In genomic region chr5:68161156-68161555, GRCh38 we compare ENCODE assay signal across 19 cellular contexts. TPM values are rescaled to one million over a fixed set of nuclear protein-coding genes. Genes with fewer than 3 reads are reported as not detected.
DNase-seq lines count a peak whose midpoint lies in the region; ATAC-seq and TF ChIP-seq lines count a peak whose summit lies in the region.
"Had no signal": no experiment of that assay in that cellular context is flagged by ENCODE, and none has a peak within 500 bp of the region (broad histone marks: within the 10 kb centered on the region; RNA-seq: fewer than 3 reads in every experiment).

No MANE protein-coding gene starts in this region.

- no peaks in the 10 kb centered on the region for H3K27me3 ChIP-seq in Caco-2 (replicated peaks; ENCODE audit: control insufficient read depth, insufficient read depth, low read length)
- H3K27me3 ChIP-seq: BLaER1 had no signal

- H3K36me3 ChIP-seq in Caco-2 (ENCODE audit: control insufficient read depth, insufficient read depth, low read length), result no peaks in the 10 kb centered on the region
- H3K36me3 ChIP-seq: BLaER1 had no signal

- CTCF ChIA-PET in Caco-2 (lab: Charles Lee), result no interaction called here

- H3K9me3 ChIP-seq in Caco-2, result no peaks in the 10 kb centered on the region; the same call in 1 of the 2 replicates
- H3K9me3 ChIP-seq: BLaER1 had no signal

- TF ChIP-seq CTCF in Caco-2 (IDR thresholded peaks at IDR 0.05; ENCODE audit: insufficient read depth in 1 of 2, low read depth in 1 of 2, low read length in 1 of 2, severe bottlenecking in 1 of 2, unreplicated experiment in 1 of 2), result no peak
- TF ChIP-seq CTCF in omental fat pad (IDR thresholded peaks at IDR 0.05), result no peak

- no peak overlapping the region for H3K4me3 ChIP-seq in Caco-2 (ENCODE audit: low read depth, low read length)
- H3K4me3 ChIP-seq: BLaER1, GM12878, GM23248 had no signal

- peak overlapping the region; percentile 69 for H3K27ac Mint-ChIP-seq in Caco-2 (ENCODE audit: unreplicated experiment)
- H3K27ac Mint-ChIP-seq in T-helper 2 cell treated with Interferon-gamma antibody and Interleukin-4, amounts not matched to agents 5 μg/mL and 100 μg/mL, for 36 hours, result no peak overlapping the region
- H3K27ac Mint-ChIP-seq: CD14-positive monocyte; CD4-positive, alpha-beta memory T cell; HFFc6 had no signal

- H3K4me1 Mint-ChIP-seq in Caco-2 (ENCODE audit: low read depth, unreplicated experiment), result peaks cover 24% of the 10 kb centered on the region
- H3K4me1 Mint-ChIP-seq in T-helper 2 cell treated with Interferon-gamma antibody and Interleukin-4, amounts not matched to agents 5 μg/mL and 100 μg/mL, for 36 hours (ENCODE audit: low read depth), result no peaks in the 10 kb centered on the region
- H3K4me1 Mint-ChIP-seq: CD14-positive monocyte; CD4-positive, alpha-beta memory T cell had no signal

- POLR2A ChIA-PET in Caco-2 (lab: Charles Lee), result interaction anchor here (0.6 kb wide), 1 partner anchor 483 kb away, joined by 6 read pairs; no protein-coding TSS in a partner anchor

- no peaks in the 10 kb centered on the region for H3K9me3 Mint-ChIP-seq in Caco-2 (ENCODE audit: unreplicated experiment)
- H3K9me3 Mint-ChIP-seq in T-helper 2 cell treated with Interferon-gamma antibody and Interleukin-4, amounts not matched to agents 5 μg/mL and 100 μg/mL, for 36 hours, result no peaks in the 10 kb centered on the region
- H3K9me3 Mint-ChIP-seq: CD4-positive, alpha-beta memory T cell; HFFc6 had no signal

- H3K4me3 Mint-ChIP-seq in Caco-2 (ENCODE audit: unreplicated experiment), result peak overlapping the region; percentile 53
- no peak overlapping the region for H3K4me3 Mint-ChIP-seq in T-helper 2 cell treated with Interferon-gamma antibody and Interleukin-4, amounts not matched to agents 5 μg/mL and 100 μg/mL, for 36 hours
- H3K4me3 Mint-ChIP-seq: CD14-positive monocyte; CD4-positive, alpha-beta memory T cell; HFFc6 had no signal

- intact Hi-C loops in Caco-2 (cut with micrococcal nuclease; ENCODE audit: unreplicated experiment) (loop anchor here (1.0 kb wide), 1 partner anchor 31 kb away; no protein-coding TSS in a partner anchor), left colon (cut with DNase I, micrococcal nuclease) (no loop called here)

- peak; percentile 60 to 70 for DNase-seq in Caco-2
- DNase-seq in HT-29 (ENCODE audit: low spot score), result peak; percentile 25
- peak; percentile 18 for DNase-seq in SK-N-DZ (ENCODE audit: low spot score)
- no peak for DNase-seq in left colon
- no peak for DNase-seq in T-helper 2 cell treated with Interferon-gamma antibody and Interleukin-4, amounts not matched to agents 5 μg/mL and 100 μg/mL, for 36 hours (ENCODE audit: low spot score)
- DNase-seq in omental fat pad (ENCODE audit: low spot score), result no peak
- no peak for DNase-seq in NCI-H774 (lab: John Stamatoyannopoulos, UW)
- DNase-seq: 8988T; Calu3; CD4-positive, alpha-beta memory T cell; DMS79 treated with DMSO at 0.1 percent for 48 hours; GM23248; H7; HFFc6 had no signal

- ATAC-seq in left colon (peak; percentile 71), omental fat pad (ENCODE audit: low FRiP score) (no peak), HG02763 (IDR thresholded peaks at IDR 0.05; ENCODE audit: unreplicated experiment) (no peak)
- ATAC-seq: GM12878, HCT116 had no signal

- no TSS peak for BruUV-seq in Caco-2 (replicated peaks; lab: Mats Ljungman, UMichigan)

- peaks cover 7% of the 10 kb centered on the region for H3K36me3 Mint-ChIP-seq in Caco-2 (ENCODE audit: insufficient read depth, unreplicated experiment)
- H3K36me3 Mint-ChIP-seq in T-helper 2 cell treated with Interferon-gamma antibody and Interleukin-4, amounts not matched to agents 5 μg/mL and 100 μg/mL, for 36 hours (ENCODE audit: low read depth), result no peaks in the 10 kb centered on the region
- H3K36me3 Mint-ChIP-seq: CD14-positive monocyte; CD4-positive, alpha-beta memory T cell had no signal

- H3K27me3 Mint-ChIP-seq in Caco-2 (ENCODE audit: insufficient read depth, unreplicated experiment), result no peaks in the 10 kb centered on the region
- H3K27me3 Mint-ChIP-seq in T-helper 2 cell treated with Interferon-gamma antibody and Interleukin-4, amounts not matched to agents 5 μg/mL and 100 μg/mL, for 36 hours (ENCODE audit: low read depth), result peaks cover 5% of the 10 kb centered on the region
- H3K27me3 Mint-ChIP-seq: CD4-positive, alpha-beta memory T cell had no signal

- H3K4me1 ChIP-seq in Caco-2, result peaks cover 21% of the 10 kb centered on the region
- H3K4me1 ChIP-seq: BLaER1 had no signal

RNA-seq across cellular contexts. Expression of gene PIK3R1, which starts 54.4 kb away (rescaled TPM):
- total RNA-seq in Caco-2 (2022) (47.8 and 54.6 TPM in 2 replicates), left colon (10 to 100 TPM; 67.6 to 71.4 TPM), omental fat pad (100 to 1,000 TPM in 3 of 4 donors, 10 to 100 TPM in 1; 90.5 to 188 (median 148) TPM)
- 31.3 and 33.4 TPM in 2 replicates for total RNA-seq in HT-29 (2014; rRNA removed; shearing (Covaris generic))
- 7.3 and 7.4 TPM in 2 replicates for polyA plus RNA-seq in SK-N-DZ (2014; cell fraction: cytosol; rRNA removed)
- polyA plus RNA-seq in SK-N-DZ (2014; cell fraction: nucleus; rRNA removed), result 7.7 and 16.9 TPM in 2 replicates

Comparison
In these comparisons a context has a peak if more than half of its experiments do, and no peak if none do; other contexts are left out.
1. DNase-seq: peak in Caco-2 (2 of 2), HT-29 (single experiment) and SK-N-DZ (single experiment); none in left colon (0 of 2), T-helper 2 cell treated with Interferon-gamma antibody and Interleukin-4, amounts not matched to agents 5 μg/mL and 100 μg/mL, for 36 hours (single experiment), omental fat pad (single experiment) and NCI-H774 (single experiment).